In the genomic region with DNA sequence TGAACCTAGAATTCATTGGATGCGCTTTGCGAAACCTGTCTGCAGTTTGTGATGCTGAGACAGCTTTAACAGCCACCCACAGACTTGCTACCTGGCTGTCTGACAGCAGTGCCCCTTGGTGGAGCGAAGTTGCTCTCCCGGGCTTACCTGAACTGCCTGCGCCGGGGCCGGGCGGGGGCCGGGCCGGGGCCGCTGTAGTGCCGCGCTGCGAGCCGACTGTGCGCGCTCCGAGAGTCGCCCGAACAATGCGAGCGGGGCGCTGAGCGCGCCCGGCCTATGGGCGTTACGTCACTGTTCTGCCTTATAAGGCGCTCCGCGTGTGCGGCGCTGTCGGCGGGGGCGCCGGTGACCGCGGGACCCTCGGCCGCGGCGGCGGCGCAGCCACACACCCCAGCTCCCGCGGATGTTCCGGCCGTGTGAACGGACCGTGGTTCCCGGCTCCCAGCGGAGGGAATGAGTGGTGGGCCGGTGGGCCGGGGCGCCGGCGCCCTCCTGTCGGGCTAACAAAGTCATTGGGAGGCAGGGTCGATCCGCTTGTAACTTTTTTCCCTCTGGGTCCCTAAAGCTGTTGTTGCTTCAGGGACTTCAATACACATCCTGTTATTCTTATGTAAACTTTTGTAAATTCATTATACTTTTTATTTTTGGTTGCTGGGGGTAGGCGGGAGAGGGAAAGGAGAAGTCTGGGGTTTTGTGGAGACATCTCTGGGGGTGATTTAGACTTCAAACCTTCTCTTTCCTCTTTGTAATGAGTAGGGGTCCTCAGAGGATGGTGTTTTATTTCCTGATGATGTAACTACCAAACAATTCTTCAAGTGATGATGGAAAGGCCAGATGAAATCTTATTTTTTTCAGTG, we compare ENCODE assay signal across 1 cellular context.
A peak's percentile ranks its signal among the peaks of the same experiment; 100 is the strongest.
TF ChIP-seq lines count a peak whose summit lies in the region.

No MANE protein-coding gene starts in this region.

TF ChIP-seq in HepG2, 621 proteins besides CTCF, POLR2A, EP300 and RAD21 (continued from another document and continues in another):
- TF ChIP-seq, protein P1, sequence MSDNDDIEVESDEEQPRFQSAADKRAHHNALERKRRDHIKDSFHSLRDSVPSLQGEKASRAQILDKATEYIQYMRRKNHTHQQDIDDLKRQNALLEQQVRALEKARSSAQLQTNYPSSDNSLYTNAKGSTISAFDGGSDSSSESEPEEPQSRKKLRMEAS (IDR thresholded peaks at IDR 0.05), result peak; percentile 85
- TF ChIP-seq HMGXB4 (CRISPR knock-in tag; IDR thresholded peaks at IDR 0.05; ENCODE audit: borderline replicate concordance in 1 of 2, low read depth in 1 of 2) (peak in 1 of 2 experiments; percentile 79; a peak in 2 of 4 replicates), RORA (CRISPR knock-in tag; IDR thresholded peaks at IDR 0.05) (no peak), ZNF652 (CRISPR knock-in tag; IDR thresholded peaks at IDR 0.05; ENCODE audit: borderline replicate concordance, low read depth) (no peak), NFE2L1 (CRISPR knock-in tag; IDR thresholded peaks at IDR 0.05; ENCODE audit: borderline replicate concordance) (no peak), YEATS2 (CRISPR knock-in tag; IDR thresholded peaks at IDR 0.05; ENCODE audit: borderline replicate concordance) (no peak), ZNF883 (CRISPR knock-in tag; IDR thresholded peaks at IDR 0.05; ENCODE audit: not compliant biosample characterization) (peak; percentile 73), GTF2F1 (IDR thresholded peaks at IDR 0.05; ENCODE audit: low read length) (0 out of 2 replicates have a peak, but pooled peaks have one; percentile 45), GATAD1 (CRISPR knock-in tag; IDR thresholded peaks at IDR 0.05) (peak; percentile 19; the same call in 1 of the 2 replicates), ZNF816 (CRISPR knock-in tag; IDR thresholded peaks at IDR 0.05; ENCODE audit: borderline replicate concordance) (no peak), ZNF512B (CRISPR knock-in tag; IDR thresholded peaks at IDR 0.05; ENCODE audit: borderline replicate concordance) (no peak), ZNF496 (CRISPR knock-in tag; IDR thresholded peaks at IDR 0.05; ENCODE audit: insufficient replicate concordance) (no peak), MBD4 (IDR thresholded peaks at IDR 0.05; ENCODE audit: borderline replicate concordance, low read length) (no peak), ETV5 (CRISPR knock-in tag; IDR thresholded peaks at IDR 0.05; ENCODE audit: borderline replicate concordance) (peak; percentile 43; the same call in 1 of the 2 replicates), ZNF503 (CRISPR knock-in tag; IDR thresholded peaks at IDR 0.05) (peak; percentile 89), TCF7 (IDR thresholded peaks at IDR 0.05; ENCODE audit: low read depth) (no peak), NAIF1 (CRISPR knock-in tag; IDR thresholded peaks at IDR 0.05; ENCODE audit: borderline replicate concordance) (peak; percentile 77; the same call in 1 of the 2 replicates), TEAD2 (CRISPR knock-in tag; IDR thresholded peaks at IDR 0.05) (0 out of 2 replicates have a peak, but pooled peaks have one; percentile 26), RAD51 (IDR thresholded peaks at IDR 0.05; ENCODE audit: borderline replicate concordance) (no peak), ELF3 (CRISPR knock-in tag; IDR thresholded peaks at IDR 0.05) (peak; percentile 81; the same call in 1 of the 2 replicates), SIX1 (CRISPR knock-in tag; IDR thresholded peaks at IDR 0.05; ENCODE audit: borderline replicate concordance) (no peak), ATF7-NPFF (CRISPR knock-in tag; IDR thresholded peaks at IDR 0.05; ENCODE audit: low read depth) (peak; percentile 87), ZNF615 (CRISPR knock-in tag; IDR thresholded peaks at IDR 0.05; ENCODE audit: borderline replicate concordance) (peak; percentile 87; the same call in 1 of the 2 replicates), ZNF614 (CRISPR knock-in tag; IDR thresholded peaks at IDR 0.05; ENCODE audit: borderline replicate concordance) (no peak; the same call in 1 of the 2 replicates), NCOR1 (IDR thresholded peaks at IDR 0.05; ENCODE audit: borderline replicate concordance, low read length) (peak; percentile 41; the same call in 1 of the 2 replicates), GATA4 (IDR thresholded peaks at IDR 0.05; ENCODE audit: borderline replicate concordance, low read depth) (peak; percentile 29; the same call in 1 of the 2 replicates), ZFP82 (CRISPR knock-in tag; IDR thresholded peaks at IDR 0.05; ENCODE audit: borderline replicate concordance) (peak; percentile 34; the same call in 1 of the 2 replicates)
- TF ChIP-seq, protein P2, sequence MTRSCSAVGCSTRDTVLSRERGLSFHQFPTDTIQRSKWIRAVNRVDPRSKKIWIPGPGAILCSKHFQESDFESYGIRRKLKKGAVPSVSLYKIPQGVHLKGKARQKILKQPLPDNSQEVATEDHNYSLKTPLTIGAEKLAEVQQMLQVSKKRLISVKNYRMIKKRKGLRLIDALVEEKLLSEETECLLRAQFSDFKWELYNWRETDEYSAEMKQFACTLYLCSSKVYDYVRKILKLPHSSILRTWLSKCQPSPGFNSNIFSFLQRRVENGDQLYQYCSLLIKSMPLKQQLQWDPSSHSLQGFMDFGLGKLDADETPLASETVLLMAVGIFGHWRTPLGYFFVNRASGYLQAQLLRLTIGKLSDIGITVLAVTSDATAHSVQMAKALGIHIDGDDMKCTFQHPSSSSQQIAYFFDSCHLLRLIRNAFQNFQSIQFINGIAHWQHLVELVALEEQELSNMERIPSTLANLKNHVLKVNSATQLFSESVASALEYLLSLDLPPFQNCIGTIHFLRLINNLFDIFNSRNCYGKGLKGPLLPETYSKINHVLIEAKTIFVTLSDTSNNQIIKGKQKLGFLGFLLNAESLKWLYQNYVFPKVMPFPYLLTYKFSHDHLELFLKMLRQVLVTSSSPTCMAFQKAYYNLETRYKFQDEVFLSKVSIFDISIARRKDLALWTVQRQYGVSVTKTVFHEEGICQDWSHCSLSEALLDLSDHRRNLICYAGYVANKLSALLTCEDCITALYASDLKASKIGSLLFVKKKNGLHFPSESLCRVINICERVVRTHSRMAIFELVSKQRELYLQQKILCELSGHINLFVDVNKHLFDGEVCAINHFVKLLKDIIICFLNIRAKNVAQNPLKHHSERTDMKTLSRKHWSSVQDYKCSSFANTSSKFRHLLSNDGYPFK (CRISPR knock-in tag; IDR thresholded peaks at IDR 0.05; ENCODE audit: borderline replicate concordance), result no peak
- TF ChIP-seq, protein P3, sequence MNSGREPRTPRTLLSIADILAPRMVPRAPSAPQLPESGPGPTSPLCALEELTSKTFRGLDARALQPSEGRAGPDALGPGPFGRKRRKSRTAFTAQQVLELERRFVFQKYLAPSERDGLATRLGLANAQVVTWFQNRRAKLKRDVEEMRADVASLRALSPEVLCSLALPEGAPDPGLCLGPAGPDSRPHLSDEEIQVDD (CRISPR knock-in tag; IDR thresholded peaks at IDR 0.05; ENCODE audit: borderline replicate concordance), result 0 out of 2 replicates have a peak, but pooled peaks have one; percentile 36
- TF ChIP-seq, protein P4, sequence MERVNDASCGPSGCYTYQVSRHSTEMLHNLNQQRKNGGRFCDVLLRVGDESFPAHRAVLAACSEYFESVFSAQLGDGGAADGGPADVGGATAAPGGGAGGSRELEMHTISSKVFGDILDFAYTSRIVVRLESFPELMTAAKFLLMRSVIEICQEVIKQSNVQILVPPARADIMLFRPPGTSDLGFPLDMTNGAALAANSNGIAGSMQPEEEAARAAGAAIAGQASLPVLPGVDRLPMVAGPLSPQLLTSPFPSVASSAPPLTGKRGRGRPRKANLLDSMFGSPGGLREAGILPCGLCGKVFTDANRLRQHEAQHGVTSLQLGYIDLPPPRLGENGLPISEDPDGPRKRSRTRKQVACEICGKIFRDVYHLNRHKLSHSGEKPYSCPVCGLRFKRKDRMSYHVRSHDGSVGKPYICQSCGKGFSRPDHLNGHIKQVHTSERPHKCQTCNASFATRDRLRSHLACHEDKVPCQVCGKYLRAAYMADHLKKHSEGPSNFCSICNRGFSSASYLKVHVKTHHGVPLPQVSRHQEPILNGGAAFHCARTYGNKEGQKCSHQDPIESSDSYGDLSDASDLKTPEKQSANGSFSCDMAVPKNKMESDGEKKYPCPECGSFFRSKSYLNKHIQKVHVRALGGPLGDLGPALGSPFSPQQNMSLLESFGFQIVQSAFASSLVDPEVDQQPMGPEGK (CRISPR knock-in tag; IDR thresholded peaks at IDR 0.05), result peak; percentile 63
- TF ChIP-seq, protein P5, sequence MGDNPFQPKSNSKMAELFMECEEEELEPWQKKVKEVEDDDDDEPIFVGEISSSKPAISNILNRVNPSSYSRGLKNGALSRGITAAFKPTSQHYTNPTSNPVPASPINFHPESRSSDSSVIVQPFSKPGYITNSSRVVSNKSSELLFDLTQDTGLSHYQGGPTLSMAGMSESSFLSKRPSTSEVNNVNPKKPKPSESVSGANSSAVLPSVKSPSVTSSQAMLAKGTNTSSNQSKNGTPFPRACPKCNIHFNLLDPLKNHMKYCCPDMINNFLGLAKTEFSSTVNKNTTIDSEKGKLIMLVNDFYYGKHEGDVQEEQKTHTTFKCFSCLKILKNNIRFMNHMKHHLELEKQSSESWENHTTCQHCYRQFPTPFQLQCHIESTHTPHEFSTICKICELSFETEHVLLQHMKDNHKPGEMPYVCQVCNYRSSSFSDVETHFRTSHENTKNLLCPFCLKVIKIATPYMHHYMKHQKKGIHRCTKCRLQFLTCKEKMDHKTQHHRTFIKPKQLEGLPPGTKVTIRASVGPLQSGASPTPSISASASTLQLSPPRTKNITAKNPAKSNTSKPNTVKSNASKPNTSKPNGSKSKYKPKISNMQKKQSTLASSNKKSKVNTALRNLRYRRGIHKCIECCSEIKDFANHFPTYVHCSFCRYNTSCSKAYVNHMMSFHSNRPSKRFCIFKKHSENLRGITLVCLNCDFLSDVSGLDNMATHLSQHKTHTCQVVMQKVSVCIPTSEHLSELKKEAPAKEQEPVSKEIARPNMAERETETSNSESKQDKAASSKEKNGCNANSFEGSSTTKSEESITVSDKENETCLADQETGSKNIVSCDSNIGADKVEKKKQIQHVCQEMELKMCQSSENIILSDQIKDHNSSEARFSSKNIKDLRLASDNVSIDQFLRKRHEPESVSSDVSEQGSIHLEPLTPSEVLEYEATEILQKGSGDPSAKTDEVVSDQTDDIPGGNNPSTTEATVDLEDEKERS (CRISPR knock-in tag; IDR thresholded peaks at IDR 0.05), result no peak
